Comparison of ENCODE assay signal across 10 cellular contexts in the genomic region with DNA sequence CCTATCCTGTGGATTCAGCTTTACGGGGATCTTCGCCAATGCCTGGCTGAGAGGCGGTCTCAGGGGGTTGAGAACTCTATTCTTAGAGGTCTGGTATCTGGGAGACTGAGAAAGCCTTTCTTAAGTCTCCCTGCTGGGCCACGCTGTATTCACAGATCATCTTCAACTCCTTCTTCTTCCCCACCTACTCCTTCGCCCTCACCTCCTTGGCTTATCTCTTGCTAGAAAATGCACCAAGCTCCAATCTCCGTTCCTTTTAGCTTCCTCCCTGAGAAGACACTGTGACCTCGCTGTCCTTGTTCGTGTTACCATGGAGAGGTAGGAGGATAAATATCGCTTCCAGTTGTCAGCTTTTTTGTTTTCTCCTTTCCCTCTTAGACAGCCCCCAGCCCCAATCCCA. TPM values are rescaled to one million over a fixed set of nuclear protein-coding genes. Genes with fewer than 3 reads are reported as not detected.
DNase-seq lines count a peak whose midpoint lies in the region; ATAC-seq, FAIRE-seq and TF ChIP-seq lines count a peak whose summit lies in the region.
"Had no signal": no experiment of that assay in that cellular context is flagged by ENCODE, and none has a peak within 500 bp of the region (broad histone marks: within the 10 kb centered on the region; RNA-seq: fewer than 3 reads in every experiment).

No MANE protein-coding gene starts in this region.

- no peak for FAIRE-seq in pancreas (lab: Jason Lieb, UNC)

- peak overlapping the region; percentile 30 for H3K4me3 Mint-ChIP-seq in activated CD4-positive, alpha-beta memory T cell treated with anti-CD3 and anti-CD28 coated beads for 36 hours

- H3K27me3 ChIP-seq in gastroesophageal sphincter (no peaks in the 10 kb centered on the region), pancreas (peaks cover 0 to 3% (median 0%) of the 10 kb centered on the region in 4 donors)

- POLR2A ChIA-PET in activated CD4-positive, alpha-beta memory T cell treated with anti-CD3 and anti-CD28 coated beads for 36 hours (lab: Charles Lee): no interaction called here

- intact Hi-C loops in activated CD4-positive, alpha-beta memory T cell treated with anti-CD3 and anti-CD28 coated beads for 36 hours (cut with micrococcal nuclease): loop anchor here (2.0 to 5.0 kb wide), 2 partner anchors 323 to 501 kb away; no protein-coding TSS in a partner anchor
- intact Hi-C loops in pancreas (cut with DNase I): no loop called here

- no peak for TF ChIP-seq POLR2A in gastroesophageal sphincter (IDR thresholded peaks at IDR 0.05)

- ATAC-seq in gastroesophageal sphincter: no peak
- ATAC-seq in pancreas: no peak
- ATAC-seq in HG02763 (IDR thresholded peaks at IDR 0.05; ENCODE audit: unreplicated experiment): no peak

- H3K36me3 ChIP-seq in gastroesophageal sphincter (no peaks in the 10 kb centered on the region), pancreas (no peaks in the 10 kb centered on the region)

- H3K27ac Mint-ChIP-seq in activated CD4-positive, alpha-beta memory T cell treated with anti-CD3 and anti-CD28 coated beads for 36 hours: no peak overlapping the region

- H3K9me3 ChIP-seq in gastroesophageal sphincter (no peaks in the 10 kb centered on the region), pancreas (no peaks in the 10 kb centered on the region)

- H3K4me1 ChIP-seq in gastroesophageal sphincter: peaks cover 0 to 26% (median 0%) of the 10 kb centered on the region in 3 donors
- no peaks in the 10 kb centered on the region for H3K4me1 ChIP-seq in pancreas

- TF ChIP-seq CTCF in gastroesophageal sphincter (IDR thresholded peaks at IDR 0.05) (no peak), pancreas (IDR thresholded peaks at IDR 0.05) (no peak)

- H3K9me3 Mint-ChIP-seq in activated CD4-positive, alpha-beta memory T cell treated with anti-CD3 and anti-CD28 coated beads for 36 hours: no peaks in the 10 kb centered on the region

- CTCF ChIA-PET in activated CD4-positive, alpha-beta memory T cell treated with anti-CD3 and anti-CD28 coated beads for 36 hours (lab: Charles Lee): interaction anchor here (1.5 kb wide), 1 partner anchor 16 kb away, joined by 4 read pairs; no protein-coding TSS in a partner anchor

- peaks cover 12% of the 10 kb centered on the region for H3K4me1 Mint-ChIP-seq in activated CD4-positive, alpha-beta memory T cell treated with anti-CD3 and anti-CD28 coated beads for 36 hours (ENCODE audit: low read depth)

- DNase-seq in DMS79 treated with DMSO at 0.1 percent for 48 hours (lab: John Stamatoyannopoulos, UW) (peak; percentile 51), pancreas (no peak), COR-L47 (lab: John Stamatoyannopoulos, UW) (no peak), hippocampal formation (lab: John Stamatoyannopoulos, UW) (no peak)
- DNase-seq in activated CD4-positive, alpha-beta memory T cell treated with anti-CD3 and anti-CD28 coated beads for 36 hours: no peak
- DNase-seq in stimulated activated CD4-positive, alpha-beta T cell treated with anti-CD3 and anti-CD28 coated beads, Interleukin-1b, Interleukin-23, amount 100 ng/mL, for 48 hours: no peak
- DNase-seq: DMS153, NCI-H345 had no signal

- H3K27ac ChIP-seq in gastroesophageal sphincter (peak overlapping the region; percentile 34 to 87 (median 86)), pancreas (no peak overlapping the region)

- H3K36me3 Mint-ChIP-seq in activated CD4-positive, alpha-beta memory T cell treated with anti-CD3 and anti-CD28 coated beads for 36 hours: no peaks in the 10 kb centered on the region

- no peaks in the 10 kb centered on the region for H3K27me3 Mint-ChIP-seq in activated CD4-positive, alpha-beta memory T cell treated with anti-CD3 and anti-CD28 coated beads for 36 hours

- H3K4me3 ChIP-seq in gastroesophageal sphincter: peak overlapping the region; percentile 57 to 93
- H3K4me3 ChIP-seq in pancreas: peak overlapping the region in 3 of 4 donors; percentile 8 to 49 (median 31)

- 11 to 45% methylated on average over 6 to 8 of the region's 9 CpGs for WGBS in gastroesophageal sphincter (ENCODE audit: low coverage in 1 of 2), 2 donors
- WGBS in pancreas, 2 donors: 28 to 42% methylated on average over 9 of the region's 9 CpGs

- no peak for TF ChIP-seq EP300 in gastroesophageal sphincter (IDR thresholded peaks at IDR 0.05)

RNA-seq across cellular contexts. Expression of a gene that starts 0.5 kb away (rescaled TPM):
- total RNA-seq in activated CD4-positive, alpha-beta memory T cell treated with anti-CD3 and anti-CD28 coated beads for 36 hours: 1 to 10 TPM; 3.2 to 4.4 TPM
- 10 to 100 TPM; 10.9 to 15.1 (median 13.5) TPM for total RNA-seq in gastroesophageal sphincter
- 1 to 10 TPM in 5 of 6 donors, under 1 TPM in 1; 0.88 to 3.7 (median 1.2) TPM for total RNA-seq in pancreas
- polyA plus RNA-seq in pancreas: 1 to 10 TPM; 2.1 to 3.4 TPM

Comparison
In these comparisons a context has a peak if more than half of its experiments do, and no peak if none do; other contexts are left out.
1. H3K27ac ChIP-seq: peak in gastroesophageal sphincter (4 of 4); none in pancreas (0 of 4).